In the genomic region with DNA sequence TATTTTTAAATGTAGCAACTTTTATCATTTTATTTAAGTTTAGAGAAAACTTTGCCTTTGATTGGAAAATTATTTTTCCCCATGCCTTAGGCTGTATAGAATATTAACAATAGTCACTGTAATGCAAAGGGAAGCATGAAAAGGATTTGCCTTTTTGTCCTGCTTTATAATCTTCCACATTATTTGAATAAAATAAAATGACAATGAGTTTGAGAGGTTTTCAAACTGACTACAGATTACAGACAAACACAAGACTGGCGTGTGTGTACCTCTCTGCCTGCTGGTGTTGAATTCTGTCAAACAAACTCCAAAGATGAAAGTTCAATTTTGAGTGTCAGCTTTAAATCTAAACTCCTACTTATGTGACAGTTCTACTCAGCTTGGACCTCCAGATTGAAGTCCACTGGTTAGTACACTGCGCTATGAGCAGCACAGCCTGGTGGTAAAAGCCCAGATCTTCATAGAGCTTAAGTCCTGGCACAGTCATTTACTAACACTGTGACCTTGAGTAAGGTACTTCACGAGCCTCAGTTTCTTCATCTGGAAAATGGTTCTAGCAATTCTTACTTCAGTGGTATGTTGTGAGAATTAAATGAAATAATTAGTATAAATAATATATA, we compare ENCODE assay signal across 1 cellular context.
TF ChIP-seq lines count a peak whose summit lies in the region.

No MANE protein-coding gene starts in this region.

TF ChIP-seq in HepG2, 621 proteins besides CTCF, POLR2A, EP300 and RAD21 (continued from another document):
- TF ChIP-seq, protein P1, sequence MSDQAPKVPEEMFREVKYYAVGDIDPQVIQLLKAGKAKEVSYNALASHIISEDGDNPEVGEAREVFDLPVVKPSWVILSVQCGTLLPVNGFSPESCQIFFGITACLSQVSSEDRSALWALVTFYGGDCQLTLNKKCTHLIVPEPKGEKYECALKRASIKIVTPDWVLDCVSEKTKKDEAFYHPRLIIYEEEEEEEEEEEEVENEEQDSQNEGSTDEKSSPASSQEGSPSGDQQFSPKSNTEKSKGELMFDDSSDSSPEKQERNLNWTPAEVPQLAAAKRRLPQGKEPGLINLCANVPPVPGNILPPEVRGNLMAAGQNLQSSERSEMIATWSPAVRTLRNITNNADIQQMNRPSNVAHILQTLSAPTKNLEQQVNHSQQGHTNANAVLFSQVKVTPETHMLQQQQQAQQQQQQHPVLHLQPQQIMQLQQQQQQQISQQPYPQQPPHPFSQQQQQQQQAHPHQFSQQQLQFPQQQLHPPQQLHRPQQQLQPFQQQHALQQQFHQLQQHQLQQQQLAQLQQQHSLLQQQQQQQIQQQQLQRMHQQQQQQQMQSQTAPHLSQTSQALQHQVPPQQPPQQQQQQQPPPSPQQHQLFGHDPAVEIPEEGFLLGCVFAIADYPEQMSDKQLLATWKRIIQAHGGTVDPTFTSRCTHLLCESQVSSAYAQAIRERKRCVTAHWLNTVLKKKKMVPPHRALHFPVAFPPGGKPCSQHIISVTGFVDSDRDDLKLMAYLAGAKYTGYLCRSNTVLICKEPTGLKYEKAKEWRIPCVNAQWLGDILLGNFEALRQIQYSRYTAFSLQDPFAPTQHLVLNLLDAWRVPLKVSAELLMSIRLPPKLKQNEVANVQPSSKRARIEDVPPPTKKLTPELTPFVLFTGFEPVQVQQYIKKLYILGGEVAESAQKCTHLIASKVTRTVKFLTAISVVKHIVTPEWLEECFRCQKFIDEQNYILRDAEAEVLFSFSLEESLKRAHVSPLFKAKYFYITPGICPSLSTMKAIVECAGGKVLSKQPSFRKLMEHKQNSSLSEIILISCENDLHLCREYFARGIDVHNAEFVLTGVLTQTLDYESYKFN (CRISPR knock-in tag; conservative IDR thresholded peaks at IDR 0.05): 0 out of 2 replicates have a peak, but pooled peaks have one; percentile 39
- TF ChIP-seq ZNF629 (CRISPR knock-in tag; conservative IDR thresholded peaks at IDR 0.05) (peak; percentile 64), HNF4A (CRISPR knock-in tag; IDR thresholded peaks at IDR 0.05) (peak; percentile 81), HNF4G (IDR thresholded peaks at IDR 0.05; ENCODE audit: borderline replicate concordance, low read depth, low read length) (peak; percentile 36; the same call in 1 of the 2 replicates), HNF4G (CRISPR knock-in tag; IDR thresholded peaks at IDR 0.05; ENCODE audit: borderline replicate concordance, low read depth) (no peak), SMC3 (IDR thresholded peaks at IDR 0.05; ENCODE audit: low read length) (peak; percentile 23; the same call in 1 of the 2 replicates), NCOR1 (IDR thresholded peaks at IDR 0.05; ENCODE audit: borderline replicate concordance, low read length) (peak; percentile 61; the same call in 1 of the 2 replicates)
- TF ChIP-seq, protein P2, sequence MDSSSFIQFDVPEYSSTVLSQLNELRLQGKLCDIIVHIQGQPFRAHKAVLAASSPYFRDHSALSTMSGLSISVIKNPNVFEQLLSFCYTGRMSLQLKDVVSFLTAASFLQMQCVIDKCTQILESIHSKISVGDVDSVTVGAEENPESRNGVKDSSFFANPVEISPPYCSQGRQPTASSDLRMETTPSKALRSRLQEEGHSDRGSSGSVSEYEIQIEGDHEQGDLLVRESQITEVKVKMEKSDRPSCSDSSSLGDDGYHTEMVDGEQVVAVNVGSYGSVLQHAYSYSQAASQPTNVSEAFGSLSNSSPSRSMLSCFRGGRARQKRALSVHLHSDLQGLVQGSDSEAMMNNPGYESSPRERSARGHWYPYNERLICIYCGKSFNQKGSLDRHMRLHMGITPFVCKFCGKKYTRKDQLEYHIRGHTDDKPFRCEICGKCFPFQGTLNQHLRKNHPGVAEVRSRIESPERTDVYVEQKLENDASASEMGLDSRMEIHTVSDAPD (CRISPR knock-in tag; IDR thresholded peaks at IDR 0.05): no peak
- TF ChIP-seq, protein P3, sequence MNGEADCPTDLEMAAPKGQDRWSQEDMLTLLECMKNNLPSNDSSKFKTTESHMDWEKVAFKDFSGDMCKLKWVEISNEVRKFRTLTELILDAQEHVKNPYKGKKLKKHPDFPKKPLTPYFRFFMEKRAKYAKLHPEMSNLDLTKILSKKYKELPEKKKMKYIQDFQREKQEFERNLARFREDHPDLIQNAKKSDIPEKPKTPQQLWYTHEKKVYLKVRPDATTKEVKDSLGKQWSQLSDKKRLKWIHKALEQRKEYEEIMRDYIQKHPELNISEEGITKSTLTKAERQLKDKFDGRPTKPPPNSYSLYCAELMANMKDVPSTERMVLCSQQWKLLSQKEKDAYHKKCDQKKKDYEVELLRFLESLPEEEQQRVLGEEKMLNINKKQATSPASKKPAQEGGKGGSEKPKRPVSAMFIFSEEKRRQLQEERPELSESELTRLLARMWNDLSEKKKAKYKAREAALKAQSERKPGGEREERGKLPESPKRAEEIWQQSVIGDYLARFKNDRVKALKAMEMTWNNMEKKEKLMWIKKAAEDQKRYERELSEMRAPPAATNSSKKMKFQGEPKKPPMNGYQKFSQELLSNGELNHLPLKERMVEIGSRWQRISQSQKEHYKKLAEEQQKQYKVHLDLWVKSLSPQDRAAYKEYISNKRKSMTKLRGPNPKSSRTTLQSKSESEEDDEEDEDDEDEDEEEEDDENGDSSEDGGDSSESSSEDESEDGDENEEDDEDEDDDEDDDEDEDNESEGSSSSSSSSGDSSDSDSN (CRISPR knock-in tag; IDR thresholded peaks at IDR 0.05): no peak
